Comparison of ENCODE assay signal across 23 cellular contexts in the genomic region with DNA sequence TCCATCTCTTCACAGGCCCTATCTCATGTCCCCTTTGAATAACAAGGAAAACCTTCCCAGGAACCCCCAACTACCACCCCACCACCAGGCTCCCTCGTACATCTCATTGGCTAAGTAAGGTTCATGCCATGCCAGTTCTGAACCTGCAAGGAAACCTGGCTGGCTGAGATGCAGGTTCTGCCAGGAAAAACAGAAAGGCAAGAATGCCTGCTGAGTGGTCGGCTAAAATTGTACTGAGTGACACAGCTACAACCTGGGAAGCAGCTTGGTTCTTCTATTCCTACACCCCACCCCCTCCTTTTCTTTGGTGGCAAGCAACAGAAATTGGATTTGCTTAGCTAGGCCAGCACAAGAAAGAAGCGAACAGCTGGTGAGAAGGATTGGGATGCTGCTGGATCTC. TPM values are rescaled to one million over a fixed set of nuclear protein-coding genes. Genes with fewer than 3 reads are reported as not detected.
"Had no signal": no experiment of that assay in that cellular context is flagged by ENCODE, and none has a peak within 500 bp of the region (broad histone marks: within the 10 kb centered on the region; RNA-seq: fewer than 3 reads in every experiment).

No MANE protein-coding gene starts in this region.

- H3K9me3 Mint-ChIP-seq: activated B cell treated with CpG ODN at 0.5 μM for 24 hours; activated CD8-positive, alpha-beta T cell treated with anti-CD3 and anti-CD28 coated beads for 36 hours; activated naive CD4-positive, alpha-beta T cell treated with anti-CD3 and anti-CD28 coated beads, Interleukin-2, amount 50 U/mL, for 24 hours; central memory CD8-positive, alpha-beta T cell had no signal

- H3K27ac ChIP-seq: body of pancreas, RWPE1, SJCRH30 had no signal

- DNase-seq: activated B cell treated with CpG ODN at 0.5 μM for 24 hours; activated CD4-positive, alpha-beta T cell treated with anti-CD3 and anti-CD28 coated beads, Interleukin-2, amount 50 U/mL, for 1 hour; activated CD8-positive, alpha-beta memory T cell treated with anti-CD3 and anti-CD28 coated beads, Interleukin-2, amount 50 U/mL, for 4 hours; activated CD8-positive, alpha-beta T cell treated with anti-CD3 and anti-CD28 coated beads for 36 hours; activated effector memory CD4-positive, alpha-beta T cell treated with Interleukin-2 at 50 U/mL for 16 hours; activated naive CD4-positive, alpha-beta T cell; body of pancreas; MG63; NCI-H1105; NCI-H1436; NCI-H1694 treated with DMSO at 0.1 percent for 48 hours; NCI-H2029 treated with DMSO at 0.1 percent for 48 hours; NCI-H345; NCI-H510A treated with DMSO at 0.1 percent for 48 hours; NCI-H748 treated with DMSO at 0.1 percent for 48 hours; Right ventricle myocardium superior; SK-N-SH had no signal

- H3K27me3 Mint-ChIP-seq: activated CD8-positive, alpha-beta T cell treated with anti-CD3 and anti-CD28 coated beads for 36 hours; activated naive CD4-positive, alpha-beta T cell treated with anti-CD3 and anti-CD28 coated beads, Interleukin-2, amount 50 U/mL, for 24 hours; central memory CD8-positive, alpha-beta T cell had no signal

- H3K4me3 ChIP-seq: body of pancreas, MG63, SJCRH30 had no signal

- H3K27me3 ChIP-seq: body of pancreas had no signal

- H3K4me1 ChIP-seq: body of pancreas had no signal

- H3K4me2 ChIP-seq: SK-N-SH had no signal

- H3K9me3 ChIP-seq: body of pancreas, MG63, SK-N-SH had no signal

- FAIRE-seq: colon had no signal

- H3K9ac ChIP-seq: SK-N-SH had no signal

- H3K27ac Mint-ChIP-seq: activated B cell treated with CpG ODN at 0.5 μM for 24 hours; activated CD8-positive, alpha-beta T cell treated with anti-CD3 and anti-CD28 coated beads for 36 hours; activated naive CD4-positive, alpha-beta T cell treated with anti-CD3 and anti-CD28 coated beads, Interleukin-2, amount 50 U/mL, for 24 hours had no signal

- H3K4me3 Mint-ChIP-seq: activated B cell treated with CpG ODN at 0.5 μM for 24 hours; activated CD8-positive, alpha-beta T cell treated with anti-CD3 and anti-CD28 coated beads for 36 hours; activated naive CD4-positive, alpha-beta T cell treated with anti-CD3 and anti-CD28 coated beads, Interleukin-2, amount 50 U/mL, for 24 hours; central memory CD8-positive, alpha-beta T cell had no signal

- H3K36me3 Mint-ChIP-seq: activated naive CD4-positive, alpha-beta T cell treated with anti-CD3 and anti-CD28 coated beads, Interleukin-2, amount 50 U/mL, for 24 hours had no signal

- H3K36me3 ChIP-seq: MG63, SJCRH30 had no signal

RNA-seq across cellular contexts. Expression of gene TSPAN18, which starts 36.1 kb away (rescaled TPM):
- total RNA-seq: OCI-LY7 had no signal
